In genomic region chr9:128706671-128707381, GRCh38 we compare ENCODE assay signal across 1 cellular context.
TF ChIP-seq lines count a peak whose summit lies in the region.

No MANE protein-coding gene starts in this region.

TF ChIP-seq in HepG2, 621 proteins besides CTCF, POLR2A, EP300 and RAD21:
- 0 out of 2 replicates have a peak, but pooled peaks have one; percentile 29 for TF ChIP-seq RBFOX2 (IDR thresholded peaks at IDR 0.05; ENCODE audit: low read depth, low read length)
- TF ChIP-seq AGO2 (optimal IDR thresholded peaks at IDR 0.05; ENCODE audit: low read depth, low read length): peak; percentile 20
- no peak for TF ChIP-seq ZSCAN29 (CRISPR knock-in tag; conservative IDR thresholded peaks at IDR 0.05)
- TF ChIP-seq ZNF652 (CRISPR knock-in tag; IDR thresholded peaks at IDR 0.05; ENCODE audit: borderline replicate concordance, low read depth): no peak
- TF ChIP-seq AHR (CRISPR knock-in tag; IDR thresholded peaks at IDR 0.05): no peak
TF ChIP-seq in HepG2: peak in this region for 2.
